ENCODE assay signal across 14 cellular contexts in genomic region chr6:50936277-50936681, GRCh38.
A peak's percentile ranks its signal among the peaks of the same experiment; 100 is the strongest.
DNase-seq lines count a peak whose midpoint lies in the region; ATAC-seq and TF ChIP-seq lines count a peak whose summit lies in the region.
"Had no signal": no experiment of that assay in that cellular context is flagged by ENCODE, and none has a peak within 500 bp of the region (broad histone marks: within the 10 kb centered on the region; RNA-seq: fewer than 3 reads in every experiment).

No MANE protein-coding gene starts in this region.

- no peaks in the 10 kb centered on the region for H3K9me3 ChIP-seq in sigmoid colon
- H3K9me3 ChIP-seq: BLaER1, prostate gland had no signal

- H3K27ac ChIP-seq in sigmoid colon = no peak overlapping the region
- H3K27ac ChIP-seq: BLaER1, foreskin keratinocyte, prostate gland had no signal

- TF ChIP-seq CTCF in omental fat pad (IDR thresholded peaks at IDR 0.05) (no peak), sigmoid colon (IDR thresholded peaks at IDR 0.05) (no peak)

- no peak overlapping the region for H3K4me3 ChIP-seq in sigmoid colon
- H3K4me3 ChIP-seq: BLaER1, prostate gland had no signal

- DNase-seq in DMS153 (lab: John Stamatoyannopoulos, UW) (peak; percentile 39), NCI-H748 treated with DMSO at 0.1 percent for 48 hours (lab: John Stamatoyannopoulos, UW) (peak; percentile 76), dermis blood vessel endothelial cell (peak; percentile 73), omental fat pad (ENCODE audit: low spot score) (no peak), DMS 273 treated with DMSO at 0.1 percent for 48 hours (lab: John Stamatoyannopoulos, UW) (no peak), sigmoid colon (no peak), NCI-H510A treated with DMSO at 0.1 percent for 48 hours (lab: John Stamatoyannopoulos, UW) (no peak)
- DNase-seq: activated CD4-positive, alpha-beta T cell treated with anti-CD3 and anti-CD28 coated beads, Interleukin-2, amount 50 U/mL, for 48 hours; foreskin keratinocyte; NCI-H510A; T-helper 9 cell had no signal

- intact Hi-C loops in sigmoid colon (cut with DNase I) = no loop called here

- WGBS in sigmoid colon, 2 donors = 2 to 4% methylated on average over 1 of the region's 1 CpG

- no peaks in the 10 kb centered on the region for H3K27me3 ChIP-seq in sigmoid colon
- H3K27me3 ChIP-seq: BLaER1, foreskin keratinocyte had no signal

- no peaks in the 10 kb centered on the region for H3K36me3 ChIP-seq in sigmoid colon
- H3K36me3 ChIP-seq: BLaER1, prostate gland had no signal

- ATAC-seq in omental fat pad (ENCODE audit: low FRiP score) = peak; percentile 41
- ATAC-seq in HG03025 (IDR thresholded peaks at IDR 0.05; ENCODE audit: low FRiP score, unreplicated experiment) = no peak
- ATAC-seq: foreskin keratinocyte had no signal

- TF ChIP-seq POLR2A in sigmoid colon (IDR thresholded peaks at IDR 0.05) = no peak

- no peaks in the 10 kb centered on the region for H3K4me1 ChIP-seq in sigmoid colon
- H3K4me1 ChIP-seq: prostate gland had no signal

- TF ChIP-seq EP300 in sigmoid colon (IDR thresholded peaks at IDR 0.05) = no peak

Comparison
In these comparisons a context has a peak if more than half of its experiments do, and no peak if none do; other contexts are left out.
1. DNase-seq: peak in DMS153 (single experiment), NCI-H748 treated with DMSO at 0.1 percent for 48 hours (single experiment) and dermis blood vessel endothelial cell (single experiment); none in omental fat pad (single experiment), DMS 273 treated with DMSO at 0.1 percent for 48 hours (single experiment), sigmoid colon (single experiment) and NCI-H510A treated with DMSO at 0.1 percent for 48 hours (single experiment).